Comparison of ENCODE assay signal across 7 cellular contexts in the genomic region with DNA sequence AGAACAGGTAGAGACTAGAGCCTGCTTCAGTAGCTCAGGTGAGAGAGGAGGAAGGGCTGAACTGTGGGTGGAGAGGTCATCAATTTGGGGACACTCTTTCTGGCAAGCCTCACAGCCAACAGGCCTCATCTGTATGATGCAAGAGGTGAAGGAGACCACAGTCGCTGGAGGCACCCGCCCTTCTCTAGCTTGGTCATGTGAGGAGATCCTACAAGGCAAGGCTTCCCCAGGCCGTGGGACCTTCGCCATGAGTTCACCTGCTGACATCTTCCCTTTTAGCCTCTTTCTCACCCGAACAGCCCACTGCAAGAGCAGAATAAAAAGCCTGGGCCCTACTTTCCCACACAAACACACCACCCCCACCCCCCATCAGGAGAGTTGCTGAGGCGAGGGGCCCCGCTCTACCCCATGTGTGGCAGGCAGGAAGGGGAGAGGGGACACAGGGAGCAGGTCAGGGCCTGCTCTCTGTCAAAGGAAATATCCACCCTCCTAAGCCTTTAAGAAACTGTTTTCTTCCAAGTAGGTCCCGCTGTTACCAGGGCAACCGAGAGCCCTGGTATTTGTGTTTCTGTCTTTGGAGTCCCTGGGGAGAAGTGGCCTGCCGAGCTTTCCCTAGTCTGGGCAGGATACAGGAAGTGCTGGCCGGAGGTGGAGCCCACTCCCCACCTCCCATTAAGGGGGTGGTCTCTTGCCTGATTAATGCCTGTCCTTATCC. TPM values are rescaled to one million over a fixed set of nuclear protein-coding genes. Genes with fewer than 3 reads are reported as not detected.
DNase-seq lines count a peak whose midpoint lies in the region; ATAC-seq lines count a peak whose summit lies in the region.

No MANE protein-coding gene starts in this region.

- no peak for ATAC-seq in HG03354 (IDR thresholded peaks at IDR 0.05; ENCODE audit: poor library complexity, severe bottlenecking, unreplicated experiment)
- ATAC-seq in HG02852 (IDR thresholded peaks at IDR 0.05; ENCODE audit: unreplicated experiment): no peak

- peak overlapping the region; percentile 91 for H3K27ac Mint-ChIP-seq in dendritic cell treated with granulocyte-macrophage colony-stimulating factor and Interleukin-4, amounts not matched to agents 40 ng/mL and 50 ng/mL, for 4 days

- peaks cover 79% of the 10 kb centered on the region for H3K4me1 Mint-ChIP-seq in dendritic cell treated with granulocyte-macrophage colony-stimulating factor and Interleukin-4, amounts not matched to agents 40 ng/mL and 50 ng/mL, for 4 days (ENCODE audit: low read depth)

- no peaks in the 10 kb centered on the region for H3K27me3 Mint-ChIP-seq in dendritic cell treated with granulocyte-macrophage colony-stimulating factor and Interleukin-4, amounts not matched to agents 40 ng/mL and 50 ng/mL, for 4 days

- DNase-seq in MV-4-11 (lab: John Stamatoyannopoulos, UW): peak; percentile 63
- DNase-seq in mesenteric fat pad (ENCODE audit: low spot score): peak; percentile 87
- DNase-seq in ureter (ENCODE audit: low spot score): peak; percentile 54
- DNase-seq in activated CD4-positive, alpha-beta T cell treated with anti-CD3 and anti-CD28 coated beads, Interleukin-2, amount 50 U/mL, for 4 hours: no peak

- no peak overlapping the region for H3K4me3 Mint-ChIP-seq in dendritic cell treated with granulocyte-macrophage colony-stimulating factor and Interleukin-4, amounts not matched to agents 40 ng/mL and 50 ng/mL, for 4 days

- intact Hi-C loops in dendritic cell treated with granulocyte-macrophage colony-stimulating factor and Interleukin-4, amounts not matched to agents 40 ng/mL and 50 ng/mL, for 4 days (cut with micrococcal nuclease): loop anchor here (10.0 kb wide), 1 partner anchor 59 kb away; no protein-coding TSS in a partner anchor

- H3K36me3 Mint-ChIP-seq in dendritic cell treated with granulocyte-macrophage colony-stimulating factor and Interleukin-4, amounts not matched to agents 40 ng/mL and 50 ng/mL, for 4 days (ENCODE audit: low read depth): no peaks in the 10 kb centered on the region

- H3K9me3 Mint-ChIP-seq in dendritic cell treated with granulocyte-macrophage colony-stimulating factor and Interleukin-4, amounts not matched to agents 40 ng/mL and 50 ng/mL, for 4 days: no peaks in the 10 kb centered on the region

RNA-seq across cellular contexts. Expression of a gene that starts 8.1 kb away (rescaled TPM):
- total RNA-seq in mesenteric fat pad (7.5 TPM), ureter (9.8 TPM)

RNA-seq across cellular contexts. Expression of a gene that starts 57.9 kb away (rescaled TPM):
- total RNA-seq in mesenteric fat pad (6.8 TPM), ureter (13.4 TPM)

Comparison
In these comparisons a context has a peak if more than half of its experiments do, and no peak if none do; other contexts are left out.
1. DNase-seq: peak in MV-4-11 (single experiment), mesenteric fat pad (single experiment) and ureter (single experiment); none in activated CD4-positive, alpha-beta T cell treated with anti-CD3 and anti-CD28 coated beads, Interleukin-2, amount 50 U/mL, for 4 hours (0 of 2).